Comparison of ENCODE assay signal across 11 cellular contexts in the genomic region with DNA sequence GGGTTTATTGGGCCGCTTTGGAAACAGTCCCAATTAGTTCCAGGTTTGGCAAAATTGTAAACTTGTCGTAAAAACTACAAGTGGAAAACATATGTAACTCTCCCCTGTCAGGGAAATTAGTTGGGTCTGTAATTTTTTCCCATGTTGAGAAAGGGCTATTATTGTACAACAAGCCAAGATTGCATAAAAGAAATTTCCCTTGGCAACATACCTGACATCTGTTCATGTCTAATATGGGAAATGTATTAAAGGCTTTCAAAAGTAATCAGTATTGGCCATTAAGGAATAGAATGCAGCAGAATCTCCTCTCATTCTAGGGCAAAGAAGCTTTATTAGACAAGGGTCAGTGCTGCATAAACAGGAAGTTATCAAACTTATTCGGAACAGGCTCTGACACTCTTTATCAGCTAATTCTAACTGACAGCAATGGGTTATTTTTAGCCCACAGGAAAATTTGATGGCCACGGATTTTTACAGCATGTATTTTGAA.
DNase-seq lines count a peak whose midpoint lies in the region; ATAC-seq and TF ChIP-seq lines count a peak whose summit lies in the region.
"Had no signal": no experiment of that assay in that cellular context is flagged by ENCODE, and none has a peak within 500 bp of the region (broad histone marks: within the 10 kb centered on the region; RNA-seq: fewer than 3 reads in every experiment).

No MANE protein-coding gene starts in this region.

- H3K9me3 ChIP-seq in heart left ventricle (no peaks in the 10 kb centered on the region), ascending aorta (no peaks in the 10 kb centered on the region), uterus (no peaks in the 10 kb centered on the region)

- WGBS in heart left ventricle, 4 donors, result 28 to 39% (median 32%) methylated on average over 4 of the region's 4 CpGs

- H3K27ac ChIP-seq in heart left ventricle (peak overlapping the region; percentile 80 to 98 (median 93)), ascending aorta (peak overlapping the region; percentile 95 to 97), uterus (peak overlapping the region; percentile 90 to 99)

- TF ChIP-seq POLR2A in heart left ventricle (IDR thresholded peaks at IDR 0.05), result no peak
- no peak for TF ChIP-seq POLR2A in uterus (IDR thresholded peaks at IDR 0.05)

- TF ChIP-seq CTCF in heart left ventricle (IDR thresholded peaks at IDR 0.05) (no peak), ascending aorta (IDR thresholded peaks at IDR 0.05) (no peak), uterus (IDR thresholded peaks at IDR 0.05) (no peak)

- no peak for DNase-seq in heart left ventricle
- no peak for DNase-seq in cardiac septum (ENCODE audit: low spot score)
- DNase-seq in ascending aorta (ENCODE audit: low spot score in 2 of 2), result no peak
- peak; percentile 25 to 86 for DNase-seq in lung microvascular endothelial cell (ENCODE audit: low read depth in 2 of 2)
- DNase-seq in uterus, result no peak
- no peak for DNase-seq in SW480 (ENCODE audit: low spot score)
- no peak for DNase-seq in NCI-H82 (lab: John Stamatoyannopoulos, UW)
- DNase-seq: H9, NCI-H187 treated with DMSO at 0.1 percent for 48 hours, substantia nigra had no signal

- H3K36me3 ChIP-seq in heart left ventricle, result peaks cover 0 to 65% (median 35%) of the 10 kb centered on the region in 9 donors
- peaks cover 21 to 71% of the 10 kb centered on the region in 2 donors for H3K36me3 ChIP-seq in ascending aorta
- H3K36me3 ChIP-seq in uterus, result no peaks in the 10 kb centered on the region

- peak in 2 of 4 donors; percentile 23 to 25 for ATAC-seq in heart left ventricle
- ATAC-seq in GM21529 (IDR thresholded peaks at IDR 0.05; ENCODE audit: unreplicated experiment), result no peak

- peak overlapping the region in 3 of 12 donors; percentile 2 to 32 (median 3) for H3K4me3 ChIP-seq in heart left ventricle
- peak overlapping the region in 1 of 2 donors; percentile 78 for H3K4me3 ChIP-seq in ascending aorta
- H3K4me3 ChIP-seq in uterus, result peak overlapping the region in 1 of 2 donors; percentile 66

- H3K27me3 ChIP-seq in heart left ventricle (no peaks in the 10 kb centered on the region), ascending aorta (no peaks in the 10 kb centered on the region), uterus (no peaks in the 10 kb centered on the region)

- intact Hi-C loops in heart left ventricle (cut with DNase I) (loop anchor here in 1 of 10 donors (5.0 kb wide), 1 partner anchor 38 kb away; no protein-coding TSS in a partner anchor), cardiac septum (cut with DNase I) (no loop called here), ascending aorta (cut with DNase I) (loop anchor here (10.0 kb wide), 1 partner anchor 315 kb away; a partner anchor contains a TSS), uterus (cut with DNase I; ENCODE audit: low total_unique reads) (no loop called here)

- H3K4me1 ChIP-seq in heart left ventricle (peaks cover 31 to 99% (median 80%) of the 10 kb centered on the region in 12 donors), ascending aorta (peaks cover 14 to 71% of the 10 kb centered on the region in 2 donors), uterus (peaks cover 0 to 13% of the 10 kb centered on the region in 2 donors)

Comparison
In these comparisons a context has a peak if more than half of its experiments do, and no peak if none do; other contexts are left out.
1. DNase-seq: peak in lung microvascular endothelial cell (2 of 2); none in heart left ventricle (0 of 5), cardiac septum (single experiment), ascending aorta (0 of 2), uterus (0 of 2), SW480 (single experiment) and NCI-H82 (single experiment).
2. Peak in every context shown above with its lines, with median percentiles within 50 percentile points of each other: H3K27ac ChIP-seq.